Comparison of ENCODE assay signal across 21 cellular contexts in the genomic region with DNA sequence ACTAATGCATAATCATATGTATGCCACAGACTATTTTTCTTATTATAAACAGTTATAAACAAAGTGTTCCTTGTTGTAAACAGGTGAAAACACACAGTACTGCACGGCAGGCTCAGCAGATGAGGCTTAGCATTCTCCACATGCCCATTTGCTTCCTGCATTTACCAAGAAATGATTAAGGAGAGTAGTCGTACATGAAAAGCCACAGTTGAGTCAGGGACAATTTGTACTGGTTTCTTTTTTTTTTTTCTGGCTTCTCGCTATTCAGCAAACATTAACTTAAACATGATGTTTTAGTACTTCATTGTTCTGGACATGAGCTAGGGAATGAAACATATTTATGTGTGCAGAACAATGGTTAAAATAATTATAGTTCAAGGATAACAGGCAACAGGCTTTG.
"Had no signal": no experiment of that assay in that cellular context is flagged by ENCODE, and none has a peak within 500 bp of the region (broad histone marks: within the 10 kb centered on the region; RNA-seq: fewer than 3 reads in every experiment).

No MANE protein-coding gene starts in this region.

- H3K36me3 ChIP-seq: ovary, prostate gland, uterus had no signal

- H3K4me3 ChIP-seq: body of pancreas, esophagus muscularis mucosa, gastrocnemius medialis, ovary, prostate gland, suprapubic skin, tibial nerve, uterus had no signal

- H3K4me1 ChIP-seq: body of pancreas, prostate gland, suprapubic skin, tibial nerve, uterus had no signal

- H3K9me3 ChIP-seq: body of pancreas, esophagus muscularis mucosa, gastrocnemius medialis, neutrophil, ovary, prostate gland, suprapubic skin, tibial nerve, uterus had no signal

- H3K27me3 ChIP-seq: body of pancreas, esophagus muscularis mucosa, gastrocnemius medialis, neutrophil, ovary, suprapubic skin, tibial nerve, uterus had no signal

- H3K27ac ChIP-seq: body of pancreas, esophagus muscularis mucosa, gastrocnemius medialis, neutrophil, ovary, prostate gland, suprapubic skin, tibial nerve, uterus had no signal

- DNase-seq: activated CD4-positive, alpha-beta memory T cell treated with anti-CD3 and anti-CD28 coated beads for 36 hours; activated CD4-positive, alpha-beta T cell treated with anti-CD3 and anti-CD28 coated beads for 48 hours; activated effector memory CD4-positive, alpha-beta T cell treated with anti-CD3 and anti-CD28 coated beads, Interleukin-2, amount 50 U/mL, for 16 hours; activated naive CD4-positive, alpha-beta T cell treated with anti-CD3 and anti-CD28 coated beads, Interleukin-2, amount 10 ng/mL, durations not matched to agents 7 days and 5 days; body of pancreas; central memory CD4-positive, alpha-beta T cell; effector memory CD8-positive, alpha-beta T cell; gastrocnemius medialis; hippocampal formation; left ventricle myocardium superior; mammary epithelial cell; ovary; right cardiac atrium; stimulated activated CD4-positive, alpha-beta T cell treated with anti-CD3 and anti-CD28 coated beads, Interleukin-1b, Interleukin-23, amount 100 ng/mL, for 48 hours; T-helper 17 cell; uterus had no signal
